Comparison of ENCODE assay signal across 30 cellular contexts in the genomic region with DNA sequence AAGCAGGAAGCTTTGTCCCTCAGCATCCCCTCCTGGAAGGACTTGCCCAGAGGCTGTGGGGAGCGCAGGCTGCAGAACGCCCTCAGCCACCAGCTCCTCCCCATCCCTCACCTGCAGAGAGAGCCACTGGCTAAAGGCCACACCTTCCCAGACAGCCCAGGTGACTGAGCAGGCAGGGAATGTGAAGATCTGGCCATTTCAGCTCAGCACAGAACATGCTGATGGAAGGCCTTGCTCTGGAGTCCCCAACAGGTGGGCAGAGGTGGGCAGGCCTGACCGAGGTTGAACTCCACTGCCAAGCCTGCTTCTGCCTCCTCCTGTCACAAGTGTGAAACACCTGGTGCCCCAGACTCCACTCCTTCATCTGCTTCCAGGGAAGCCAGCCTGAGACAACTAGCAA. TPM values are rescaled to one million over a fixed set of nuclear protein-coding genes. Genes with fewer than 3 reads are reported as not detected.
DNase-seq lines count a peak whose midpoint lies in the region; ATAC-seq, FAIRE-seq and TF ChIP-seq lines count a peak whose summit lies in the region.
"Had no signal": no experiment of that assay in that cellular context is flagged by ENCODE, and none has a peak within 500 bp of the region (broad histone marks: within the 10 kb centered on the region; RNA-seq: fewer than 3 reads in every experiment).

No MANE protein-coding gene starts in this region.

- 0 out of 2 replicates have a peak, but pooled peaks cover 7% of the 10 kb centered on the region for H3F3A ChIP-seq in GM23338 (replicated peaks; ENCODE audit: low read depth)

- H3K4me1 ChIP-seq in GM23338 (ENCODE audit: insufficient read depth) (peaks cover 13% of the 10 kb centered on the region), mucosa of descending colon (ENCODE audit: low read depth) (no peaks in the 10 kb centered on the region)
- H3K4me1 ChIP-seq: body of pancreas had no signal

- H3K27me3 ChIP-seq in GM23338 (ENCODE audit: insufficient read depth): no peaks in the 10 kb centered on the region
- H3K27me3 ChIP-seq in bronchial epithelial cell (ENCODE audit: control insufficient read depth, insufficient read depth, low read length): no peaks in the 10 kb centered on the region
- H3K27me3 ChIP-seq: body of pancreas, vagina had no signal

- no peak overlapping the region; the same call in 1 of the 2 replicates for H3K4me2 ChIP-seq in GM23338
- H3K4me2 ChIP-seq: hepatocyte had no signal

- H3K4me1 Mint-ChIP-seq in GM23338: peaks cover 14% of the 10 kb centered on the region
- H3K4me1 Mint-ChIP-seq in activated CD4-positive, alpha-beta memory T cell treated with anti-CD3 and anti-CD28 coated beads, Interleukin-2, amount 10 ng/mL, durations not matched to agents 7 days and 5 days: no peaks in the 10 kb centered on the region
- H3K4me1 Mint-ChIP-seq: immature natural killer cell had no signal

- CTCF ChIA-PET in activated CD4-positive, alpha-beta memory T cell treated with anti-CD3 and anti-CD28 coated beads, Interleukin-2, amount 10 ng/mL, durations not matched to agents 7 days and 5 days (lab: Charles Lee): interaction anchor here (0.6 kb wide), 1 partner anchor 15 kb away, joined by 3 read pairs; no protein-coding TSS in a partner anchor

- H3K27ac Mint-ChIP-seq in GM23338: no peak overlapping the region
- H3K27ac Mint-ChIP-seq in activated CD4-positive, alpha-beta memory T cell treated with anti-CD3 and anti-CD28 coated beads, Interleukin-2, amount 10 ng/mL, durations not matched to agents 7 days and 5 days: no peak overlapping the region
- H3K27ac Mint-ChIP-seq: activated naive CD4-positive, alpha-beta T cell treated with anti-CD3 and anti-CD28 coated beads for 36 hours; activated T-helper 1 cell treated with anti-CD3 and anti-CD28 coated beads, Interleukin-12 subunit alpha, Interleukin-12 subunit beta, Interleukin-2, Interleukin-4 antibody, amounts not matched to agents 30 ng/mL and 10 ng/mL and 1 ng/mL, durations not matched to agents 14 hours and 24 hours and 36 hours; CD4-positive, alpha-beta T cell; immature natural killer cell had no signal

- no peaks in the 10 kb centered on the region for H3K9me3 Mint-ChIP-seq in GM23338
- H3K9me3 Mint-ChIP-seq in activated CD4-positive, alpha-beta memory T cell treated with anti-CD3 and anti-CD28 coated beads, Interleukin-2, amount 10 ng/mL, durations not matched to agents 7 days and 5 days: no peaks in the 10 kb centered on the region
- H3K9me3 Mint-ChIP-seq: activated naive CD4-positive, alpha-beta T cell treated with anti-CD3 and anti-CD28 coated beads for 36 hours; activated T-helper 1 cell treated with anti-CD3 and anti-CD28 coated beads, Interleukin-12 subunit alpha, Interleukin-12 subunit beta, Interleukin-2, Interleukin-4 antibody, amounts not matched to agents 30 ng/mL and 10 ng/mL and 1 ng/mL, durations not matched to agents 14 hours and 24 hours and 36 hours; CD4-positive, alpha-beta T cell; immature natural killer cell; neural crest cell had no signal

- H2AFZ ChIP-seq in GM23338: peak overlapping the region; percentile 91
- H2AFZ ChIP-seq: hepatocyte had no signal

- intact Hi-C loops in mucosa of descending colon (cut with DNase I, micrococcal nuclease): no loop called here

- H3K36me3 Mint-ChIP-seq in GM23338 (ENCODE audit: low read depth): no peaks in the 10 kb centered on the region
- no peaks in the 10 kb centered on the region for H3K36me3 Mint-ChIP-seq in activated CD4-positive, alpha-beta memory T cell treated with anti-CD3 and anti-CD28 coated beads, Interleukin-2, amount 10 ng/mL, durations not matched to agents 7 days and 5 days (ENCODE audit: low read depth)
- H3K36me3 Mint-ChIP-seq: immature natural killer cell had no signal

- TF ChIP-seq CTCF in GM23338 (conservative IDR thresholded peaks at IDR 0.05; ENCODE audit: low read depth in 2 of 2) (no peak), bronchial epithelial cell (IDR thresholded peaks at IDR 0.05; ENCODE audit: insufficient read depth, low read length, severe bottlenecking) (no peak), mucosa of descending colon (IDR thresholded peaks at IDR 0.05) (no peak)

- ATAC-seq in GM23338 (peak; percentile 76), mucosa of descending colon (peak; percentile 35), GM18909 (IDR thresholded peaks at IDR 0.05; ENCODE audit: poor library complexity, unreplicated experiment) (no peak)
- ATAC-seq: activated CD4-positive, CD25-positive, alpha-beta regulatory T cell treated with anti-CD3 and anti-CD28 coated beads, Interleukin-2, amount 50 U/mL, for 24 hours; body of pancreas; HepG2; left colon; PC-3; stimulated activated naive CD8-positive, alpha-beta T cell treated with anti-CD3 and anti-CD28 coated beads, Interleukin-15, Interleukin-2, amounts not matched to agents 100 U/mL and 50 U/mL, for 24 hours had no signal

- H3K79me2 ChIP-seq in GM23338 (replicated peaks; ENCODE audit: insufficient read depth): no peaks in the 10 kb centered on the region
- H3K79me2 ChIP-seq: hepatocyte had no signal

- peak; percentile 83 for FAIRE-seq in bronchial epithelial cell (lab: Jason Lieb, UNC)
- no peak for FAIRE-seq in HTR-8/SVneo (lab: Jason Lieb, UNC)
- FAIRE-seq: H54, HepG2, TTC549 had no signal

- DNase-seq in GM23338 (ENCODE audit: low spot score) (peak; percentile 55), NCI-H146 (lab: John Stamatoyannopoulos, UW) (peak; percentile 82), bronchial epithelial cell (ENCODE audit: low read depth) (no peak), mucosa of descending colon (no peak), NOMO-1 treated with dmso at 0.1 percent for 144 hours (lab: John Stamatoyannopoulos, UW; ENCODE audit: unreplicated experiment) (no peak), HTR-8/SVneo (ENCODE audit: insufficient read length, low spot score) (no peak)
- no peak for DNase-seq in activated CD4-positive, alpha-beta memory T cell treated with anti-CD3 and anti-CD28 coated beads, Interleukin-2, amount 10 ng/mL, durations not matched to agents 7 days and 5 days
- DNase-seq: activated CD4-positive, alpha-beta T cell treated with anti-CD3 and anti-CD28 coated beads, Interleukin-2, amount 50 U/mL, for 4 hours; activated naive CD4-positive, alpha-beta T cell treated with anti-CD3 and anti-CD28 coated beads for 36 hours; body of pancreas; CD4-positive, alpha-beta T cell; immature natural killer cell; Karpas-422; left colon; NCI-H1417 treated with DMSO at 0.1 percent for 48 hours; NCI-H2081 treated with DMSO at 0.1 percent for 48 hours; PC-3; stimulated activated naive CD8-positive, alpha-beta T cell treated with anti-CD3 and anti-CD28 coated beads, Interleukin-15, Interleukin-2, amounts not matched to agents 100 U/mL and 50 U/mL, for 24 hours had no signal

- POLR2A ChIA-PET in activated CD4-positive, alpha-beta memory T cell treated with anti-CD3 and anti-CD28 coated beads, Interleukin-2, amount 10 ng/mL, durations not matched to agents 7 days and 5 days (lab: Charles Lee): no interaction called here

- H4K20me1 ChIP-seq in GM23338 (replicated peaks; ENCODE audit: insufficient read depth): no peaks in the 10 kb centered on the region

- H3K36me3 ChIP-seq in GM23338 (ENCODE audit: insufficient read depth) (no peaks in the 10 kb centered on the region), bronchial epithelial cell (ENCODE audit: control insufficient read depth, insufficient read depth, low read length) (no peaks in the 10 kb centered on the region), mucosa of descending colon (ENCODE audit: low read depth) (no peaks in the 10 kb centered on the region)
- H3K36me3 ChIP-seq: thoracic aorta, vagina had no signal

- H3K9me2 ChIP-seq in GM23338 (ENCODE audit: insufficient read depth): no peaks in the 10 kb centered on the region

- H3K4me3 ChIP-seq in GM23338: no peak overlapping the region
- no peak overlapping the region for H3K4me3 ChIP-seq in bronchial epithelial cell (ENCODE audit: low read depth, low read length)
- H3K4me3 ChIP-seq in mucosa of descending colon: no peak overlapping the region
- H3K4me3 ChIP-seq: body of pancreas, hepatocyte, SK-N-MC, skin epidermis, thoracic aorta, vagina had no signal

- no peak overlapping the region for H3K4me3 Mint-ChIP-seq in GM23338
- H3K4me3 Mint-ChIP-seq in activated CD4-positive, alpha-beta memory T cell treated with anti-CD3 and anti-CD28 coated beads, Interleukin-2, amount 10 ng/mL, durations not matched to agents 7 days and 5 days: no peak overlapping the region
- H3K4me3 Mint-ChIP-seq: activated naive CD4-positive, alpha-beta T cell treated with anti-CD3 and anti-CD28 coated beads for 36 hours; activated T-helper 1 cell treated with anti-CD3 and anti-CD28 coated beads, Interleukin-12 subunit alpha, Interleukin-12 subunit beta, Interleukin-2, Interleukin-4 antibody, amounts not matched to agents 30 ng/mL and 10 ng/mL and 1 ng/mL, durations not matched to agents 14 hours and 24 hours and 36 hours; CD4-positive, alpha-beta T cell; immature natural killer cell; neural crest cell had no signal

- H3K27me3 Mint-ChIP-seq in GM23338 (ENCODE audit: insufficient read depth, low read depth, poor library complexity): peaks cover 8% of the 10 kb centered on the region
- H3K27me3 Mint-ChIP-seq in activated CD4-positive, alpha-beta memory T cell treated with anti-CD3 and anti-CD28 coated beads, Interleukin-2, amount 10 ng/mL, durations not matched to agents 7 days and 5 days: peaks cover 3% of the 10 kb centered on the region

- H3K9me3 ChIP-seq in mucosa of descending colon: no peaks in the 10 kb centered on the region
- H3K9me3 ChIP-seq: body of pancreas, thoracic aorta, vagina had no signal

- H3K27ac ChIP-seq in GM23338 (ENCODE audit: low read depth): no peak overlapping the region
- H3K27ac ChIP-seq: body of pancreas, hepatocyte, SK-N-MC, skin epidermis, thoracic aorta, vagina had no signal

TF ChIP-seq in GM23338, 12 proteins besides CTCF, POLR2A, EP300 and RAD21 (continues in another document):
- TF ChIP-seq STAT1 (IDR thresholded peaks at IDR 0.05; ENCODE audit: unreplicated experiment) (no peak), ZNF114 (CRISPR knock-in tag; IDR thresholded peaks at IDR 0.05) (no peak), EZH2 (IDR thresholded peaks at IDR 0.05; ENCODE audit: low read depth, unreplicated experiment) (no peak), CREB1 (CRISPR knock-in tag; IDR thresholded peaks at IDR 0.05; ENCODE audit: low read depth) (no peak), ZNF331 (CRISPR knock-in tag; IDR thresholded peaks at IDR 0.05; ENCODE audit: low read depth) (no peak)

RNA-seq across cellular contexts. Expression of gene SEC61A1, which starts 50.7 kb away (rescaled TPM):
- total RNA-seq in GM23338 (2014; rRNA removed; shearing (Covaris generic)): 170 and 184 TPM in 2 replicates
- 44.8 and 47.3 TPM in 2 replicates for polyA plus RNA-seq in GM23338 (2016; fragmentation: Nextera tagmentation; extraction: Ambion mirVana)
- total RNA-seq in bronchial epithelial cell: 202 and 256 TPM in 2 replicates
- total RNA-seq in mucosa of descending colon: 100 to 1,000 TPM; 111 to 159 (median 116) TPM
- total RNA-seq in activated CD4-positive, alpha-beta memory T cell treated with anti-CD3 and anti-CD28 coated beads, Interleukin-2, amount 10 ng/mL, durations not matched to agents 7 days and 5 days: 100 to 1,000 TPM; 194 to 203 TPM

Comparison
In these comparisons a context has a peak if more than half of its experiments do, and no peak if none do; other contexts are left out.
1. DNase-seq: peak in GM23338 (single experiment) and NCI-H146 (single experiment); none in bronchial epithelial cell (single experiment), mucosa of descending colon (0 of 3), NOMO-1 treated with dmso at 0.1 percent for 144 hours (single experiment), activated CD4-positive, alpha-beta memory T cell treated with anti-CD3 and anti-CD28 coated beads, Interleukin-2, amount 10 ng/mL, durations not matched to agents 7 days and 5 days (single experiment) and HTR-8/SVneo (single experiment).